20 cellular contexts compared by ENCODE assay signal in the genomic region with DNA sequence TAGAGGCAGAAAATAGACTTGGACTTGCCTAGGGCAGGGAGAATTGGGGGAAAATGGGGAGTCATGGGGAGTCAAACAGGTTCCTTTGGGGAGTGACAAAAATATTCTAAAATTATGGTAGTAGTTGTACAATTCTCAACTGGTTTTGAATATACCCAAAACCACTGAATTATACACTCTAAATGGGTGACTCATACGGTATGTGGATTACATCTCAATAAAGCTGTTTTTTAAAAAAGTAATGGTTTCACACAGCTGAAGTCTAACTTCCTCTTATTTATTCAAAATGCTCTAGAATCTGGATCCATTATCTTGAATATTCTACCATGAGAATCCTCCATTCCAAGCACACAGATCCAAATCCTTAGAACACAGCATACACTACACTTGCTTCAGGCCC. TPM values are rescaled to one million over a fixed set of nuclear protein-coding genes. Genes with fewer than 3 reads are reported as not detected.
DNase-seq lines count a peak whose midpoint lies in the region; ATAC-seq and TF ChIP-seq lines count a peak whose summit lies in the region.
"Had no signal": no experiment of that assay in that cellular context is flagged by ENCODE, and none has a peak within 500 bp of the region (broad histone marks: within the 10 kb centered on the region; RNA-seq: fewer than 3 reads in every experiment).

No MANE protein-coding gene starts in this region.

- POLR2A ChIA-PET in WTC11 (lab: Charles Lee), result no interaction called here
- POLR2A ChIA-PET in naive thymus-derived CD4-positive, alpha-beta T cell (lab: Charles Lee), result no interaction called here

- TF ChIP-seq CTCF in WTC11 (IDR thresholded peaks at IDR 0.05) (no peak), adrenal gland (IDR thresholded peaks at IDR 0.05) (no peak)

- H3K4me3 Mint-ChIP-seq in WTC11, result no peak overlapping the region
- no peak overlapping the region for H3K4me3 Mint-ChIP-seq in naive thymus-derived CD4-positive, alpha-beta T cell

- no peak for TF ChIP-seq POLR2A in adrenal gland (IDR thresholded peaks at IDR 0.05)

- no peaks in the 10 kb centered on the region for H3K27me3 ChIP-seq in naive thymus-derived CD4-positive, alpha-beta T cell (ENCODE audit: control insufficient read depth in 2 of 2, insufficient read depth in 2 of 2, low read length in 2 of 2)
- H3K27me3 ChIP-seq in adrenal gland, result no peaks in the 10 kb centered on the region
- H3K27me3 ChIP-seq: colonic mucosa, right lobe of liver, tibial nerve had no signal

- CTCF ChIA-PET in WTC11 (lab: Charles Lee), result no interaction called here
- CTCF ChIA-PET in naive thymus-derived CD4-positive, alpha-beta T cell (lab: Charles Lee), result no interaction called here

- H3K9me3 Mint-ChIP-seq in WTC11, result no peaks in the 10 kb centered on the region
- peaks cover 0 to 2% (median 0%) of the 10 kb centered on the region in 11 donors for H3K9me3 Mint-ChIP-seq in naive thymus-derived CD4-positive, alpha-beta T cell

- DNase-seq in EH (ENCODE audit: low read depth) (peak; percentile 49), LHCN-M2 (ENCODE audit: low read depth) (peak; percentile 52), WTC11 (ENCODE audit: low spot score) (no peak), adrenal gland (no peak)
- no peak for DNase-seq in naive thymus-derived CD4-positive, alpha-beta T cell
- DNase-seq: activated effector memory CD4-positive, alpha-beta T cell treated with Interleukin-2 at 50 U/mL for 16 hours; colonic mucosa; DND-41; H7; mammary epithelial cell; NCI-H1436 treated with DMSO at 0.1 percent for 48 hours; right lobe of liver; stimulated activated CD4-positive, alpha-beta T cell treated with anti-CD3 and anti-CD28 coated beads, Interleukin-2, amount 100 ng/mL, for 48 hours had no signal

- no peak for ATAC-seq in WTC11
- ATAC-seq in naive thymus-derived CD4-positive, alpha-beta T cell, result peak; percentile 63
- no peak for ATAC-seq in HG03108 (IDR thresholded peaks at IDR 0.05; ENCODE audit: unreplicated experiment)
- no peak for ATAC-seq in HG02642 (IDR thresholded peaks at IDR 0.05; ENCODE audit: poor library complexity, unreplicated experiment)
- no peak for ATAC-seq in HG03457 (IDR thresholded peaks at IDR 0.05; ENCODE audit: unreplicated experiment)
- ATAC-seq: HepG2, right lobe of liver had no signal

- peaks cover 0 to 4% (median 0%) of the 10 kb centered on the region in 3 experiments for H3K36me3 ChIP-seq in naive thymus-derived CD4-positive, alpha-beta T cell (ENCODE audit: control insufficient read depth in 2 of 3, insufficient read depth in 3 of 3, low read length in 3 of 3)
- H3K36me3 ChIP-seq in adrenal gland (replicated peaks in 1 of 2), result no peaks in the 10 kb centered on the region
- H3K36me3 ChIP-seq: colonic mucosa had no signal

- no peaks in the 10 kb centered on the region; the same call in 1 of the 2 replicates for H3K27me3 Mint-ChIP-seq in WTC11 (ENCODE audit: low read depth)
- H3K27me3 Mint-ChIP-seq in naive thymus-derived CD4-positive, alpha-beta T cell, result no peaks in the 10 kb centered on the region

- H3K27ac ChIP-seq in naive thymus-derived CD4-positive, alpha-beta T cell (ENCODE audit: low read depth, low read length), result no peak overlapping the region
- no peak overlapping the region for H3K27ac ChIP-seq in adrenal gland
- H3K27ac ChIP-seq: colonic mucosa, epithelial cell of prostate, right lobe of liver, SK-N-MC, tibial nerve had no signal

- H3K27ac Mint-ChIP-seq in WTC11, result 0 out of 2 replicates have a peak overlapping the region, but pooled peaks have one; percentile 7
- H3K27ac Mint-ChIP-seq in naive thymus-derived CD4-positive, alpha-beta T cell, result peak overlapping the region in 2 of 9 donors; percentile 43 to 48

- H3K9me3 ChIP-seq in naive thymus-derived CD4-positive, alpha-beta T cell (ENCODE audit: control insufficient read depth in 2 of 3, low read length in 3 of 3), result no peaks in the 10 kb centered on the region
- no peaks in the 10 kb centered on the region for H3K9me3 ChIP-seq in adrenal gland (replicated peaks in 1 of 3)
- H3K9me3 ChIP-seq: colonic mucosa, right lobe of liver, tibial nerve had no signal

- WGBS in adrenal gland, 4 donors, result 75 to 100% (median 89%) methylated on average over 1 of the region's 1 CpG

- peaks cover 42% of the 10 kb centered on the region for H3K36me3 Mint-ChIP-seq in WTC11
- peaks cover 6 to 32% (median 29%) of the 10 kb centered on the region in 5 donors for H3K36me3 Mint-ChIP-seq in naive thymus-derived CD4-positive, alpha-beta T cell

- no peaks in the 10 kb centered on the region for H3K4me1 Mint-ChIP-seq in WTC11
- H3K4me1 Mint-ChIP-seq in naive thymus-derived CD4-positive, alpha-beta T cell, result peaks cover 0 to 13% (median under 1%) of the 10 kb centered on the region in 7 donors

- intact Hi-C loops in naive thymus-derived CD4-positive, alpha-beta T cell (cut with micrococcal nuclease), result no loop called here
- intact Hi-C loops in adrenal gland (cut with DNase I), result no loop called here

- H3K4me1 ChIP-seq in naive thymus-derived CD4-positive, alpha-beta T cell (ENCODE audit: control insufficient read depth in 2 of 2, insufficient read depth in 2 of 2, low read length in 2 of 2), result no peaks in the 10 kb centered on the region
- H3K4me1 ChIP-seq in adrenal gland (replicated peaks in 1 of 2), result peaks cover 11 to 15% of the 10 kb centered on the region in 2 donors
- H3K4me1 ChIP-seq: colonic mucosa had no signal

- no peak overlapping the region for H3K4me3 ChIP-seq in naive thymus-derived CD4-positive, alpha-beta T cell (ENCODE audit: low read length)
- no peak overlapping the region for H3K4me3 ChIP-seq in adrenal gland
- H3K4me3 ChIP-seq: colonic mucosa, right lobe of liver, SK-N-MC, tibial nerve had no signal

TF ChIP-seq in WTC11, 78 proteins besides CTCF, POLR2A, EP300 and RAD21 (continues in another document):
- TF ChIP-seq CBFB (CRISPR knock-in tag; IDR thresholded peaks at IDR 0.05; ENCODE audit: low read depth) (no peak), ZNF423 (CRISPR knock-in tag; IDR thresholded peaks at IDR 0.05) (no peak), ARID4B (CRISPR knock-in tag; IDR thresholded peaks at IDR 0.05; ENCODE audit: borderline replicate concordance) (no peak), FOXK1 (CRISPR knock-in tag; IDR thresholded peaks at IDR 0.05) (no peak), ZNF121 (CRISPR knock-in tag; IDR thresholded peaks at IDR 0.05) (no peak), PRRX2 (CRISPR knock-in tag; IDR thresholded peaks at IDR 0.05) (no peak), SMAD4 (CRISPR knock-in tag; IDR thresholded peaks at IDR 0.05) (no peak)
- TF ChIP-seq, protein P1, sequence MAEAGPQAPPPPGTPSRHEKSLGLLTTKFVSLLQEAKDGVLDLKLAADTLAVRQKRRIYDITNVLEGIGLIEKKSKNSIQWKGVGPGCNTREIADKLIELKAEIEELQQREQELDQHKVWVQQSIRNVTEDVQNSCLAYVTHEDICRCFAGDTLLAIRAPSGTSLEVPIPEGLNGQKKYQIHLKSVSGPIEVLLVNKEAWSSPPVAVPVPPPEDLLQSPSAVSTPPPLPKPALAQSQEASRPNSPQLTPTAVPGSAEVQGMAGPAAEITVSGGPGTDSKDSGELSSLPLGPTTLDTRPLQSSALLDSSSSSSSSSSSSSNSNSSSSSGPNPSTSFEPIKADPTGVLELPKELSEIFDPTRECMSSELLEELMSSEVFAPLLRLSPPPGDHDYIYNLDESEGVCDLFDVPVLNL (CRISPR knock-in tag; IDR thresholded peaks at IDR 0.05; ENCODE audit: borderline replicate concordance, low read depth), result no peak
- TF ChIP-seq, protein P2, sequence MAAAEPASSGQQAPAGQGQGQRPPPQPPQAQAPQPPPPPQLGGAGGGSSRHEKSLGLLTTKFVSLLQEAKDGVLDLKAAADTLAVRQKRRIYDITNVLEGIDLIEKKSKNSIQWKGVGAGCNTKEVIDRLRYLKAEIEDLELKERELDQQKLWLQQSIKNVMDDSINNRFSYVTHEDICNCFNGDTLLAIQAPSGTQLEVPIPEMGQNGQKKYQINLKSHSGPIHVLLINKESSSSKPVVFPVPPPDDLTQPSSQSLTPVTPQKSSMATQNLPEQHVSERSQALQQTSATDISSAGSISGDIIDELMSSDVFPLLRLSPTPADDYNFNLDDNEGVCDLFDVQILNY (CRISPR knock-in tag; IDR thresholded peaks at IDR 0.05), result no peak

RNA-seq across cellular contexts. Expression of gene EIF4G3, which starts 11.1 kb away (rescaled TPM):
- total RNA-seq in LHCN-M2 (2014; rRNA removed) (41.6 and 45.8 TPM in 2 replicates), WTC11 (2021) (76.7 to 78.8 TPM (median 77.7 TPM) in 3 replicates), adrenal gland (10 to 100 TPM; 38.9 to 57.4 (median 52.3) TPM)
- 21.6 TPM for polyA plus RNA-seq in LHCN-M2 (2012)
- total RNA-seq in naive thymus-derived CD4-positive, alpha-beta T cell, result 10 to 100 TPM; 15.0 to 46.3 (median 29.1) TPM
- polyA plus RNA-seq in naive thymus-derived CD4-positive, alpha-beta T cell, result 1 to 10 TPM; 3.3 to 7.8 TPM
- polyA plus RNA-seq in adrenal gland, result 10 to 100 TPM; 30.7 to 58.7 (median 43.6) TPM

Comparison
In these comparisons a context has a peak if more than half of its experiments do, and no peak if none do; other contexts are left out.
1. DNase-seq: peak in EH (single experiment) and LHCN-M2 (single experiment); none in WTC11 (single experiment), naive thymus-derived CD4-positive, alpha-beta T cell (0 of 9) and adrenal gland (0 of 7).